In genomic region chr6:27019651-27020552, GRCh38 we compare ENCODE assay signal across 8 cellular contexts.
A peak's percentile ranks its signal among the peaks of the same experiment; 100 is the strongest.
DNase-seq lines count a peak whose midpoint lies in the region; ATAC-seq and TF ChIP-seq lines count a peak whose summit lies in the region.

No MANE protein-coding gene starts in this region.

- DNase-seq in EL (peak; percentile 94), NCI-H446 treated with DMSO at 0.1 percent for 48 hours (lab: John Stamatoyannopoulos, UW) (peak; percentile 68), epithelial cell of esophagus (ENCODE audit: low read depth) (peak; percentile 88), mesenteric fat pad (ENCODE audit: low spot score) (peak; percentile 90)
- DNase-seq in activated CD8-positive, alpha-beta memory T cell treated with anti-CD3 and anti-CD28 coated beads, Interleukin-2, amount 50 U/mL, for 4 hours, result peak; percentile 25
- DNase-seq in stimulated activated CD8-positive, alpha-beta memory T cell treated with anti-CD3 and anti-CD28 coated beads, Interleukin-12 subunit alpha, Interleukin-12 subunit beta, amount 100 ng/mL, for 24 hours (ENCODE audit: extremely low read depth), result peak; percentile 22
- DNase-seq in stimulated activated naive CD4-positive, alpha-beta T cell treated with Interleukin-2 at 50 U/mL for 16 hours (lab: John Stamatoyannopoulos, UW), result no peak

- peak; percentile 97 for ATAC-seq in HG02678 (IDR thresholded peaks at IDR 0.05; ENCODE audit: unreplicated experiment)

- TF ChIP-seq CTCF in epithelial cell of esophagus (IDR thresholded peaks at IDR 0.05; ENCODE audit: insufficient read depth, low read depth, low read length, missing control alignments), result no peak

- peak overlapping the region; percentile 72 for H3K4me3 ChIP-seq in epithelial cell of esophagus (ENCODE audit: low read length)
